8 cellular contexts compared by ENCODE assay signal in genomic region chr11:34997872-34998548, GRCh38.
DNase-seq lines count a peak whose midpoint lies in the region; ATAC-seq and TF ChIP-seq lines count a peak whose summit lies in the region.

No MANE protein-coding gene starts in this region.

- H3K27me3 ChIP-seq in left ventricle myocardium inferior (ENCODE audit: low read depth), result no peaks in the 10 kb centered on the region
- no peaks in the 10 kb centered on the region for H3K27me3 ChIP-seq in thyroid gland
- H3K27me3 ChIP-seq in SJCRH30, result no peaks in the 10 kb centered on the region

- DNase-seq in left ventricle myocardium inferior (no peak), left ventricle myocardium superior (no peak), SW480 (ENCODE audit: low spot score) (peak; percentile 38), fibroblast of pulmonary artery (ENCODE audit: low read depth) (peak; percentile 67), thyroid gland (no peak), SJCRH30 (no peak)
- DNase-seq in activated CD8-positive, alpha-beta memory T cell treated with anti-CD3 and anti-CD28 coated beads, Interleukin-2, amount 50 U/mL, for 4 hours, result no peak

- no peak overlapping the region for H3K27ac ChIP-seq in left ventricle myocardium inferior (replicated peaks)
- H3K27ac ChIP-seq in thyroid gland, result no peak overlapping the region
- H3K27ac ChIP-seq in SJCRH30, result no peak overlapping the region

- ATAC-seq in left ventricle myocardium superior (no peak), GM18502 (IDR thresholded peaks at IDR 0.05; ENCODE audit: poor library complexity, unreplicated experiment) (no peak)

- no peak overlapping the region for H3K4me3 ChIP-seq in left ventricle myocardium inferior
- no peak overlapping the region for H3K4me3 ChIP-seq in fibroblast of pulmonary artery (replicated peaks; ENCODE audit: low read depth, low read length)
- no peak overlapping the region for H3K4me3 ChIP-seq in thyroid gland (replicated peaks in 1 of 3)
- no peak overlapping the region for H3K4me3 ChIP-seq in SJCRH30

- no peaks in the 10 kb centered on the region for H3K4me1 ChIP-seq in left ventricle myocardium inferior
- H3K4me1 ChIP-seq in thyroid gland, result no peaks in the 10 kb centered on the region
- H3K4me1 ChIP-seq in SJCRH30, result no peaks in the 10 kb centered on the region

- no peak for TF ChIP-seq POLR2A in thyroid gland (IDR thresholded peaks at IDR 0.05)

- TF ChIP-seq CTCF in left ventricle myocardium inferior (IDR thresholded peaks at IDR 0.05; ENCODE audit: borderline replicate concordance) (peak; percentile 53), fibroblast of pulmonary artery (IDR thresholded peaks at IDR 0.05; ENCODE audit: low read length, missing control alignments) (peak; percentile 47), thyroid gland (IDR thresholded peaks at IDR 0.05) (peak in 4 of 6 experiments; percentile 22 to 52 (median 35))

- H3K9me3 ChIP-seq in left ventricle myocardium inferior (replicated peaks), result no peaks in the 10 kb centered on the region
- no peaks in the 10 kb centered on the region for H3K9me3 ChIP-seq in thyroid gland
- H3K9me3 ChIP-seq in SJCRH30 (replicated peaks), result no peaks in the 10 kb centered on the region

- intact Hi-C loops in left ventricle myocardium inferior (cut with micrococcal nuclease) (loop anchor here (10.0 kb wide), 1 partner anchor 387 kb away; no protein-coding TSS in a partner anchor), left ventricle myocardium superior (cut with micrococcal nuclease) (loop anchor here (10.0 kb wide), 1 partner anchor 237 kb away; no protein-coding TSS in a partner anchor), thyroid gland (cut with DNase I) (no loop called here)

- 54 to 56% methylated on average over 4 of the region's 4 CpGs for WGBS in thyroid gland, 2 donors

- H3K36me3 ChIP-seq in left ventricle myocardium inferior (peaks cover 14% of the 10 kb centered on the region), thyroid gland (no peaks in the 10 kb centered on the region), SJCRH30 (peaks cover 10% of the 10 kb centered on the region)

Comparison
In these comparisons a context has a peak if more than half of its experiments do, and no peak if none do; other contexts are left out.
1. DNase-seq: peak in SW480 (single experiment) and fibroblast of pulmonary artery (single experiment); none in left ventricle myocardium inferior (single experiment), left ventricle myocardium superior (single experiment), thyroid gland (0 of 2), SJCRH30 (0 of 2) and activated CD8-positive, alpha-beta memory T cell treated with anti-CD3 and anti-CD28 coated beads, Interleukin-2, amount 50 U/mL, for 4 hours (single experiment).
2. Peak in every context shown above with its lines, with median percentiles within 50 percentile points of each other: CTCF ChIP-seq.